ENCODE assay signal across 18 cellular contexts in genomic region chr5:176341325-176342198, GRCh38. TPM values are rescaled to one million over a fixed set of nuclear protein-coding genes. Genes with fewer than 3 reads are reported as not detected.
"Had no signal": no experiment of that assay in that cellular context is flagged by ENCODE, and none has a peak within 500 bp of the region (broad histone marks: within the 10 kb centered on the region; RNA-seq: fewer than 3 reads in every experiment).

No MANE protein-coding gene starts in this region.

- H3K4me1 Mint-ChIP-seq: activated CD4-positive, alpha-beta memory T cell treated with anti-CD3 and anti-CD28 coated beads, Interleukin-2, amount 10 ng/mL, durations not matched to agents 7 days and 5 days; WTC11 had no signal

- H3K36me3 ChIP-seq: breast epithelium had no signal

- DNase-seq: activated CD4-positive, alpha-beta memory T cell treated with anti-CD3 and anti-CD28 coated beads, Interleukin-2, amount 10 ng/mL, durations not matched to agents 7 days and 5 days; activated CD4-positive, alpha-beta T cell treated with anti-CD3 and anti-CD28 coated beads for 4 hours; activated gamma-delta T cell; activated T-cell treated with anti-CD3 and anti-CD28 coated beads, Interleukin-2, amount 50 U/mL, for 48 hours; dorsolateral prefrontal cortex; left lung; mucosa of descending colon; nucleus accumbens; stimulated activated CD4-positive, alpha-beta T cell treated with anti-CD3 and anti-CD28 coated beads, Interleukin-15, amount 100 ng/mL, for 24 hours; stimulated activated CD4-positive, alpha-beta T cell treated with anti-CD3 and anti-CD28 coated beads, Interleukin-4, amount 100 ng/mL, for 1 hour; stimulated activated naive CD4-positive, alpha-beta T cell treated with Interleukin-2 at 50 U/mL for 16 hours; trophoblast cell had no signal

- H3K4me3 Mint-ChIP-seq: activated CD4-positive, alpha-beta memory T cell treated with anti-CD3 and anti-CD28 coated beads, Interleukin-2, amount 10 ng/mL, durations not matched to agents 7 days and 5 days; natural killer cell treated with Interleukin-12 subunit alpha and Interleukin-12 subunit beta and Interleukin-15 and Interleukin-18, amount 100 ng/mL, for 72 hours; WTC11 had no signal

- H3K27me3 ChIP-seq: ascending aorta, breast epithelium, dorsolateral prefrontal cortex, gastroesophageal sphincter, left lung, suprapubic skin had no signal

- H3K4me3 ChIP-seq: ascending aorta, breast epithelium, dorsolateral prefrontal cortex, gastroesophageal sphincter, left lung, mucosa of descending colon, suprapubic skin had no signal

- H3K4me1 ChIP-seq: ascending aorta, breast epithelium, left lung, suprapubic skin had no signal

- ATAC-seq: gastroesophageal sphincter; left lung; mucosa of descending colon; natural killer cell treated with Interleukin-12 subunit alpha and Interleukin-12 subunit beta and Interleukin-15 and Interleukin-18, amount 100 ng/mL, for 72 hours; WTC11 had no signal

- H3K9me3 ChIP-seq: ascending aorta, breast epithelium, gastroesophageal sphincter, left lung, mucosa of descending colon, suprapubic skin had no signal

- H3K27me3 Mint-ChIP-seq: activated CD4-positive, alpha-beta memory T cell treated with anti-CD3 and anti-CD28 coated beads, Interleukin-2, amount 10 ng/mL, durations not matched to agents 7 days and 5 days; natural killer cell treated with Interleukin-12 subunit alpha and Interleukin-12 subunit beta and Interleukin-15 and Interleukin-18, amount 100 ng/mL, for 72 hours had no signal

- H3K27ac Mint-ChIP-seq: activated CD4-positive, alpha-beta memory T cell treated with anti-CD3 and anti-CD28 coated beads, Interleukin-2, amount 10 ng/mL, durations not matched to agents 7 days and 5 days; WTC11 had no signal

- H3K27ac ChIP-seq: ascending aorta, breast epithelium, dorsolateral prefrontal cortex, left lung, suprapubic skin had no signal

- H3K9me3 Mint-ChIP-seq: activated CD4-positive, alpha-beta memory T cell treated with anti-CD3 and anti-CD28 coated beads, Interleukin-2, amount 10 ng/mL, durations not matched to agents 7 days and 5 days; natural killer cell treated with Interleukin-12 subunit alpha and Interleukin-12 subunit beta and Interleukin-15 and Interleukin-18, amount 100 ng/mL, for 72 hours; WTC11 had no signal

RNA-seq across cellular contexts. Expression of gene NOP16, which starts 46.8 kb away (rescaled TPM):
- total RNA-seq: ascending aorta had no signal
